8 cellular contexts compared by ENCODE assay signal in the genomic region with DNA sequence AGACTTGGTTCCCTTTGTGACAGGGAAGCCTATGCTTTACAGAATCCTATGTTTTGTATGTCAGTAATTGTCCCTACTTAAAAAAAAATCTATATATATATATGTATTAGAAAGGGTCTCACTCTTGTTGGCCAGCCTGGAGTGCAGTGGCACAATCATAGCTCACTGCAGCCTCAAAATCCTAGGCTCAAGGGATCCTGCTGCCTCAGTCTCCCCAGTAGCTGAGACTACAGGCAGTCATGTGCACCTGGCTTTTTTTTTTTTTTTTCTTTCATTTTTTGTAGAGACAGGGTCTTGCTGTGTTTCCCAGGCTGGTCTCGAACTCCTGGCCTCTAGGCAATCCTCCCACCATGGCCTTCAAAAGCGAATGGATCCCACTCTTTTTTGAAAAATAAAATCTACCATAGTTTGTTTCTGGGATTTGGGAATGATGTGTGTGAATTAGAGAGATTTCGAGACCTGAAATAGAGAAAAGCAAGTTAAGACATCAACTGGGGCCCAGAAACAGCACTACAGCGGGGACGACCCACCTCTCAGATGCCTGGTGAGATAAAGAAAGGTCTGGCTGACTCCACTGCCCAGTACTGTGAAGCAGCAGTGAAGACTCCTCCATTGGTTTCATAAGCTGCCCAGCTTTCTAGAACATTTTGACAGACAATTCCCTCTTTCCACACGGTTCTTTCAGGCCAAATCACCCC. TPM values are rescaled to one million over a fixed set of nuclear protein-coding genes. Genes with fewer than 3 reads are reported as not detected.
DNase-seq lines count a peak whose midpoint lies in the region; ATAC-seq and TF ChIP-seq lines count a peak whose summit lies in the region.

No MANE protein-coding gene starts in this region.

- H3K4me2 ChIP-seq in PC-9 (peak overlapping the region; percentile 99), neural progenitor cell (peak overlapping the region; percentile 93)

- TF ChIP-seq CTCF in CD14-positive monocyte (IDR thresholded peaks at IDR 0.05) (no peak), PC-9 (conservative IDR thresholded peaks at IDR 0.05) (no peak), neural progenitor cell (IDR thresholded peaks at IDR 0.05) (no peak)

- H3K27me3 ChIP-seq in PC-9 (ENCODE audit: insufficient read depth, low read depth) (no peaks in the 10 kb centered on the region), duodenal mucosa (ENCODE audit: control insufficient read depth in 1 of 2, insufficient read depth in 2 of 2, low read length in 2 of 2) (no peaks in the 10 kb centered on the region), neural progenitor cell (no peaks in the 10 kb centered on the region)

- H2AFZ ChIP-seq in PC-9 (no peak overlapping the region), neural progenitor cell (replicated peaks) (no peak overlapping the region)

- ATAC-seq in GM19452 (IDR thresholded peaks at IDR 0.05; ENCODE audit: unreplicated experiment) (no peak), HG02798 (IDR thresholded peaks at IDR 0.05; ENCODE audit: poor library complexity, unreplicated experiment) (no peak), GM18502 (IDR thresholded peaks at IDR 0.05; ENCODE audit: poor library complexity, unreplicated experiment) (no peak)

- H3K79me2 ChIP-seq in PC-9 (ENCODE audit: low read depth): peaks cover 66% of the 10 kb centered on the region
- H3K79me2 ChIP-seq in neural progenitor cell (ENCODE audit: low read depth): peaks cover 92% of the 10 kb centered on the region

- peaks cover 43% of the 10 kb centered on the region for H3K4me1 Mint-ChIP-seq in CD14-positive monocyte
- H3K4me1 Mint-ChIP-seq in neural progenitor cell: peaks cover 87% of the 10 kb centered on the region

- no peak for DNase-seq in CD14-positive monocyte (ENCODE audit: low spot score)
- DNase-seq in PC-9: no peak
- no peak for DNase-seq in neural progenitor cell (ENCODE audit: low spot score)
- DNase-seq in cortex of kidney (lab: John Stamatoyannopoulos, UW): no peak

- H3K27me3 Mint-ChIP-seq in CD14-positive monocyte (ENCODE audit: low read depth in 3 of 3): peaks cover 0 to 35% (median 16%) of the 10 kb centered on the region in 3 donors
- peaks cover 16% of the 10 kb centered on the region for H3K27me3 Mint-ChIP-seq in neural progenitor cell (ENCODE audit: insufficient read depth, low read depth)

- H3K4me3 ChIP-seq in PC-9 (peak overlapping the region; percentile 90), duodenal mucosa (ENCODE audit: low read depth in 1 of 2, low read length in 2 of 2) (peak overlapping the region; percentile 53 to 97), neural progenitor cell (no peak overlapping the region)

- CTCF ChIA-PET in PC-9 (lab: Charles Lee): interaction anchor here (0.6 kb wide), 1 partner anchor 48 kb away, joined by 3 read pairs; no protein-coding TSS in a partner anchor

- H3K36me3 ChIP-seq in PC-9 (ENCODE audit: low read depth) (peaks cover 27% of the 10 kb centered on the region), duodenal mucosa (ENCODE audit: control insufficient read depth in 1 of 2, insufficient read depth in 2 of 2, low read length in 2 of 2) (peaks cover 8 to 27% of the 10 kb centered on the region in 2 donors), neural progenitor cell (no peaks in the 10 kb centered on the region)

- H4K20me1 ChIP-seq in PC-9 (ENCODE audit: insufficient read depth) (peaks cover 30% of the 10 kb centered on the region), neural progenitor cell (ENCODE audit: low read depth) (no peaks in the 10 kb centered on the region)

- H3F3A ChIP-seq in PC-9 (ENCODE audit: insufficient read depth, low read depth) (peaks cover 70% of the 10 kb centered on the region), neural progenitor cell (ENCODE audit: low read depth) (peaks cover 37% of the 10 kb centered on the region)

- H3K27ac ChIP-seq in PC-9 (peak overlapping the region; percentile 100), duodenal mucosa (ENCODE audit: low read depth, low read length) (peak overlapping the region; percentile 100), neural progenitor cell (no peak overlapping the region)

- H3K9me3 ChIP-seq in PC-9 (ENCODE audit: insufficient read depth, low read depth): no peaks in the 10 kb centered on the region
- H3K9me3 ChIP-seq in duodenal mucosa (ENCODE audit: control insufficient read depth in 1 of 2, low read length in 2 of 2): no peaks in the 10 kb centered on the region
- no peaks in the 10 kb centered on the region for H3K9me3 ChIP-seq in neural progenitor cell (ENCODE audit: low read depth)

- intact Hi-C loops in CD14-positive monocyte (cut with micrococcal nuclease) (no loop called here), PC-9 (cut with micrococcal nuclease; ENCODE audit: unreplicated experiment) (loop anchor here (2.0 to 5.0 kb wide), 3 partner anchors 78 to 152 kb away; a partner anchor contains a TSS)

- H3K36me3 Mint-ChIP-seq in CD14-positive monocyte (peaks cover 29 to 33% of the 10 kb centered on the region in 2 donors), neural progenitor cell (peaks cover 3% of the 10 kb centered on the region)

- H3K4me1 ChIP-seq in PC-9 (replicated peaks; ENCODE audit: insufficient read depth) (peaks cover 57% of the 10 kb centered on the region), duodenal mucosa (ENCODE audit: control insufficient read depth in 1 of 2, insufficient read depth in 2 of 2, low read length in 2 of 2) (peaks cover 57 to 61% of the 10 kb centered on the region in 2 donors), neural progenitor cell (peaks cover 55% of the 10 kb centered on the region)

- H3K9me2 ChIP-seq in PC-9 (ENCODE audit: insufficient read depth): no peaks in the 10 kb centered on the region

- H3K9ac ChIP-seq in duodenal mucosa (ENCODE audit: low read depth in 1 of 2, low read length in 2 of 2) (peak overlapping the region; percentile 97 to 100), neural progenitor cell (no peak overlapping the region)

- BruUV-seq in PC-9 (replicated peaks; lab: Mats Ljungman, UMichigan): no TSS peak

- POLR2A ChIA-PET in PC-9 (lab: Charles Lee; ENCODE audit: unreplicated experiment): interaction anchor here (0.6 to 3.2 kb wide), 31 partner anchors 12 to 526 kb away, joined by 3 to 97 read pairs (median 7); a partner anchor contains a TSS

- H3K4me3 Mint-ChIP-seq in CD14-positive monocyte (peak overlapping the region; percentile 99 to 100), neural progenitor cell (peak overlapping the region; percentile 75)

- H3K27ac Mint-ChIP-seq in CD14-positive monocyte: peak overlapping the region; percentile 99 to 100 (median 100)
- no peak overlapping the region for H3K27ac Mint-ChIP-seq in neural progenitor cell

- H3K9me3 Mint-ChIP-seq in CD14-positive monocyte: peaks cover 6 to 19% (median 18%) of the 10 kb centered on the region in 7 donors
- H3K9me3 Mint-ChIP-seq in neural progenitor cell: no peaks in the 10 kb centered on the region

RNA-seq across cellular contexts. Expression of a gene that starts 1.9 kb away (rescaled TPM):
- polyA plus RNA-seq in CD14-positive monocyte: 1 to 10 TPM in 1 of 2 donors, under 1 TPM in 1; 0.90 to 1.3 TPM
- total RNA-seq in PC-9 (2021) (825 and 938 TPM in 2 replicates), neural progenitor cell (ENCODE audit: low replicate concordance) (2.8 and 4.0 TPM in 2 replicates)

RNA-seq across cellular contexts. Expression of a gene that starts 34.2 kb away (rescaled TPM):
- 10 to 100 TPM; 33.7 to 41.2 TPM for polyA plus RNA-seq in CD14-positive monocyte
- total RNA-seq in PC-9 (2021) (32.4 and 48.9 TPM in 2 replicates), neural progenitor cell (ENCODE audit: low replicate concordance) (5.8 and 28.3 TPM in 2 replicates)

RNA-seq across cellular contexts. Expression of a gene that starts 38.2 kb away (rescaled TPM):
- 1 to 10 TPM; 3.7 to 4.1 TPM for polyA plus RNA-seq in CD14-positive monocyte
- total RNA-seq in PC-9 (2021): 9.5 and 9.8 TPM in 2 replicates
- 0.47 and 1.2 TPM in 2 replicates for total RNA-seq in neural progenitor cell (ENCODE audit: low replicate concordance)

Comparison
In these comparisons a context has a peak if more than half of its experiments do, and no peak if none do; other contexts are left out.
1. RNA of a gene that starts 1.9 kb away (total RNA-seq): 825 to 938 TPM in PC-9; 2.8 to 4.0 TPM in neural progenitor cell; every median in the first group is over 100 times any median in the second.